Comparison of ENCODE assay signal across 21 cellular contexts in genomic region chr15:68512578-68512977, GRCh38.
DNase-seq lines count a peak whose midpoint lies in the region; ATAC-seq and TF ChIP-seq lines count a peak whose summit lies in the region.
"Had no signal": no experiment of that assay in that cellular context is flagged by ENCODE, and none has a peak within 500 bp of the region (broad histone marks: within the 10 kb centered on the region; RNA-seq: fewer than 3 reads in every experiment).

No MANE protein-coding gene starts in this region.

- 56 to 80% (median 69%) methylated on average over 3 of the region's 3 CpGs for WGBS in spleen, 5 donors
- WGBS in esophagus squamous epithelium, 2 donors = 69 to 72% methylated on average over 3 of the region's 3 CpGs

- TF ChIP-seq POLR2A in spleen (IDR thresholded peaks at IDR 0.05) = no peak
- TF ChIP-seq POLR2A in esophagus squamous epithelium (IDR thresholded peaks at IDR 0.05) = no peak

- no peak overlapping the region for H3K4me3 Mint-ChIP-seq in activated CD8-positive, alpha-beta T cell treated with anti-CD3 and anti-CD28 coated beads for 36 hours
- H3K4me3 Mint-ChIP-seq: H9 had no signal

- H3K27ac Mint-ChIP-seq in activated CD8-positive, alpha-beta T cell treated with anti-CD3 and anti-CD28 coated beads for 36 hours = no peak overlapping the region
- no peak overlapping the region for H3K27ac Mint-ChIP-seq in activated naive CD4-positive, alpha-beta T cell treated with anti-CD3 and anti-CD28 coated beads, Interleukin-2, amount 50 U/mL, for 72 hours
- H3K27ac Mint-ChIP-seq: H9 had no signal

- DNase-seq in EH (ENCODE audit: low read depth) (peak; percentile 64), RPMI7951 (ENCODE audit: low read depth) (peak; percentile 51), fibroblast of pulmonary artery (ENCODE audit: low read depth) (peak; percentile 39), spleen (no peak), esophagus squamous epithelium (lab: John Stamatoyannopoulos, UW) (no peak), foreskin keratinocyte (no peak)
- DNase-seq in activated CD8-positive, alpha-beta T cell treated with anti-CD3 and anti-CD28 coated beads for 36 hours = no peak
- no peak for DNase-seq in activated naive CD4-positive, alpha-beta T cell treated with anti-CD3 and anti-CD28 coated beads, Interleukin-2, amount 50 U/mL, for 72 hours (ENCODE audit: low spot score in 2 of 2)
- DNase-seq: ACHN, DMS79 treated with DMSO at 0.1 percent for 48 hours, H9, IMR-90, Karpas-422, MM.1S, NCI-H1092, NCI-H1436 treated with DMSO at 0.1 percent for 48 hours, NCI-H2029, NCI-H526, PC-9 had no signal

- peak overlapping the region in 6 of 8 donors; percentile 26 to 54 (median 40) for H3K27ac ChIP-seq in spleen
- H3K27ac ChIP-seq in esophagus squamous epithelium = no peak overlapping the region
- no peak overlapping the region for H3K27ac ChIP-seq in foreskin keratinocyte
- H3K27ac ChIP-seq: C4-2B, HL-60, PC-9 had no signal

- H3K4me1 ChIP-seq in spleen (no peaks in the 10 kb centered on the region), esophagus squamous epithelium (peaks cover 0 to 8% (median 0%) of the 10 kb centered on the region in 3 donors), foreskin keratinocyte (no peaks in the 10 kb centered on the region)

- POLR2A ChIA-PET in activated CD8-positive, alpha-beta T cell treated with anti-CD3 and anti-CD28 coated beads for 36 hours (lab: Charles Lee) = no interaction called here

- no peak for ATAC-seq in activated CD8-positive, alpha-beta T cell treated with anti-CD3 and anti-CD28 coated beads for 36 hours
- no peak for ATAC-seq in foreskin keratinocyte
- no peak for ATAC-seq in activated naive CD4-positive, alpha-beta T cell treated with anti-CD3 and anti-CD28 coated beads, Interleukin-2, amount 50 U/mL, for 72 hours

- H3K36me3 Mint-ChIP-seq in activated CD8-positive, alpha-beta T cell treated with anti-CD3 and anti-CD28 coated beads for 36 hours (ENCODE audit: low read depth) = no peaks in the 10 kb centered on the region
- no peaks in the 10 kb centered on the region for H3K36me3 Mint-ChIP-seq in activated naive CD4-positive, alpha-beta T cell treated with anti-CD3 and anti-CD28 coated beads, Interleukin-2, amount 50 U/mL, for 72 hours

- H3K27me3 Mint-ChIP-seq in activated CD8-positive, alpha-beta T cell treated with anti-CD3 and anti-CD28 coated beads for 36 hours = no peaks in the 10 kb centered on the region

- no peaks in the 10 kb centered on the region for H3K4me1 Mint-ChIP-seq in activated CD8-positive, alpha-beta T cell treated with anti-CD3 and anti-CD28 coated beads for 36 hours (ENCODE audit: low read depth)

- H3K36me3 ChIP-seq in spleen (no peaks in the 10 kb centered on the region), esophagus squamous epithelium (no peaks in the 10 kb centered on the region)

- intact Hi-C loops in spleen (cut with DNase I; ENCODE audit: low total_unique reads) = no loop called here
- intact Hi-C loops in esophagus squamous epithelium (cut with DNase I) = no loop called here
- intact Hi-C loops in activated CD8-positive, alpha-beta T cell treated with anti-CD3 and anti-CD28 coated beads for 36 hours (cut with micrococcal nuclease) = no loop called here

- CTCF ChIA-PET in activated CD8-positive, alpha-beta T cell treated with anti-CD3 and anti-CD28 coated beads for 36 hours (lab: Charles Lee) = no interaction called here

- no peak overlapping the region for H3K4me3 ChIP-seq in fibroblast of pulmonary artery (replicated peaks; ENCODE audit: low read depth, low read length)
- no peak overlapping the region for H3K4me3 ChIP-seq in spleen
- no peak overlapping the region for H3K4me3 ChIP-seq in esophagus squamous epithelium
- H3K4me3 ChIP-seq: PC-9 had no signal

- TF ChIP-seq CTCF in fibroblast of pulmonary artery (IDR thresholded peaks at IDR 0.05; ENCODE audit: low read length, missing control alignments) = no peak
- TF ChIP-seq CTCF in spleen (IDR thresholded peaks at IDR 0.05 in 8 of 11, conservative IDR thresholded peaks at IDR 0.05 in 3 of 11) = no peak
- TF ChIP-seq CTCF in esophagus squamous epithelium (IDR thresholded peaks at IDR 0.05) = no peak
- no peak for TF ChIP-seq CTCF in activated CD8-positive, alpha-beta T cell treated with anti-CD3 and anti-CD28 coated beads for 36 hours (IDR thresholded peaks at IDR 0.05)
- no peak for TF ChIP-seq CTCF in foreskin keratinocyte (conservative IDR thresholded peaks at IDR 0.05)

- H3K27me3 ChIP-seq in spleen (replicated peaks in 1 of 7) = no peaks in the 10 kb centered on the region
- no peaks in the 10 kb centered on the region for H3K27me3 ChIP-seq in esophagus squamous epithelium
- peaks cover 70% of the 10 kb centered on the region for H3K27me3 ChIP-seq in foreskin keratinocyte

- H3K9me3 ChIP-seq in spleen (peaks cover 0 to 8% (median 0%) of the 10 kb centered on the region in 8 donors), esophagus squamous epithelium (no peaks in the 10 kb centered on the region)

- H3K9me3 Mint-ChIP-seq in activated CD8-positive, alpha-beta T cell treated with anti-CD3 and anti-CD28 coated beads for 36 hours = peaks cover 4% of the 10 kb centered on the region
- no peaks in the 10 kb centered on the region for H3K9me3 Mint-ChIP-seq in activated naive CD4-positive, alpha-beta T cell treated with anti-CD3 and anti-CD28 coated beads, Interleukin-2, amount 50 U/mL, for 72 hours

Comparison
In these comparisons a context has a peak if more than half of its experiments do, and no peak if none do; other contexts are left out.
1. DNase-seq: peak in EH (single experiment), RPMI7951 (single experiment) and fibroblast of pulmonary artery (single experiment); none in spleen (single experiment), esophagus squamous epithelium (single experiment), activated CD8-positive, alpha-beta T cell treated with anti-CD3 and anti-CD28 coated beads for 36 hours (single experiment), foreskin keratinocyte (0 of 2) and activated naive CD4-positive, alpha-beta T cell treated with anti-CD3 and anti-CD28 coated beads, Interleukin-2, amount 50 U/mL, for 72 hours (0 of 2).
2. H3K27ac ChIP-seq: peak in spleen (6 of 8); none in esophagus squamous epithelium (0 of 4) and foreskin keratinocyte (single experiment).